Comparison of ENCODE assay signal across 1 cellular context in the genomic region with DNA sequence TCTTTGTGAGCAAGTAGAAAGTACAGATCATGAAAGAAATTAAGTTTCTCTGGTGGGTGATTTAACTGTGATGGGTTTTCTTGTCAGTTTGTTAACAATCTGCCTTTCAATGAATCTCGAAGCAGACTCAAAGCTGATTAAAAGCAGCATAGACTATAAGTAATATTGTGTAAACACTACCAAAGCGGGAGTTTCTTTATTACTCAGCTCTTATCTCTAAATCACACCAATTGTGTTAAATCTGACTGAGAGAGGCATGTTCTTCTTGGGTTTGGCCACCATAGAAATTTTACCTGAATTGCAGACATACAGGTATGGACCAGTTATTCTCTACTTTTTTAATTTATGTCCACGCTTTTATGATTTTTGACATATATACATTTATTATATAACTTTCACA.
TF ChIP-seq lines count a peak whose summit lies in the region.

No MANE protein-coding gene starts in this region.

TF ChIP-seq in SK-N-SH, 30 proteins besides CTCF, POLR2A, EP300 and RAD21 (continued from another document):
- TF ChIP-seq, protein P1, sequence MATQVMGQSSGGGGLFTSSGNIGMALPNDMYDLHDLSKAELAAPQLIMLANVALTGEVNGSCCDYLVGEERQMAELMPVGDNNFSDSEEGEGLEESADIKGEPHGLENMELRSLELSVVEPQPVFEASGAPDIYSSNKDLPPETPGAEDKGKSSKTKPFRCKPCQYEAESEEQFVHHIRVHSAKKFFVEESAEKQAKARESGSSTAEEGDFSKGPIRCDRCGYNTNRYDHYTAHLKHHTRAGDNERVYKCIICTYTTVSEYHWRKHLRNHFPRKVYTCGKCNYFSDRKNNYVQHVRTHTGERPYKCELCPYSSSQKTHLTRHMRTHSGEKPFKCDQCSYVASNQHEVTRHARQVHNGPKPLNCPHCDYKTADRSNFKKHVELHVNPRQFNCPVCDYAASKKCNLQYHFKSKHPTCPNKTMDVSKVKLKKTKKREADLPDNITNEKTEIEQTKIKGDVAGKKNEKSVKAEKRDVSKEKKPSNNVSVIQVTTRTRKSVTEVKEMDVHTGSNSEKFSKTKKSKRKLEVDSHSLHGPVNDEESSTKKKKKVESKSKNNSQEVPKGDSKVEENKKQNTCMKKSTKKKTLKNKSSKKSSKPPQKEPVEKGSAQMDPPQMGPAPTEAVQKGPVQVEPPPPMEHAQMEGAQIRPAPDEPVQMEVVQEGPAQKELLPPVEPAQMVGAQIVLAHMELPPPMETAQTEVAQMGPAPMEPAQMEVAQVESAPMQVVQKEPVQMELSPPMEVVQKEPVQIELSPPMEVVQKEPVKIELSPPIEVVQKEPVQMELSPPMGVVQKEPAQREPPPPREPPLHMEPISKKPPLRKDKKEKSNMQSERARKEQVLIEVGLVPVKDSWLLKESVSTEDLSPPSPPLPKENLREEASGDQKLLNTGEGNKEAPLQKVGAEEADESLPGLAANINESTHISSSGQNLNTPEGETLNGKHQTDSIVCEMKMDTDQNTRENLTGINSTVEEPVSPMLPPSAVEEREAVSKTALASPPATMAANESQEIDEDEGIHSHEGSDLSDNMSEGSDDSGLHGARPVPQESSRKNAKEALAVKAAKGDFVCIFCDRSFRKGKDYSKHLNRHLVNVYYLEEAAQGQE (IDR thresholded peaks at IDR 0.05; ENCODE audit: low read depth, low read length) = no peak
- no peak for TF ChIP-seq MXI1 (IDR thresholded peaks at IDR 0.05; ENCODE audit: low read depth, low read length)
